In the genomic region with DNA sequence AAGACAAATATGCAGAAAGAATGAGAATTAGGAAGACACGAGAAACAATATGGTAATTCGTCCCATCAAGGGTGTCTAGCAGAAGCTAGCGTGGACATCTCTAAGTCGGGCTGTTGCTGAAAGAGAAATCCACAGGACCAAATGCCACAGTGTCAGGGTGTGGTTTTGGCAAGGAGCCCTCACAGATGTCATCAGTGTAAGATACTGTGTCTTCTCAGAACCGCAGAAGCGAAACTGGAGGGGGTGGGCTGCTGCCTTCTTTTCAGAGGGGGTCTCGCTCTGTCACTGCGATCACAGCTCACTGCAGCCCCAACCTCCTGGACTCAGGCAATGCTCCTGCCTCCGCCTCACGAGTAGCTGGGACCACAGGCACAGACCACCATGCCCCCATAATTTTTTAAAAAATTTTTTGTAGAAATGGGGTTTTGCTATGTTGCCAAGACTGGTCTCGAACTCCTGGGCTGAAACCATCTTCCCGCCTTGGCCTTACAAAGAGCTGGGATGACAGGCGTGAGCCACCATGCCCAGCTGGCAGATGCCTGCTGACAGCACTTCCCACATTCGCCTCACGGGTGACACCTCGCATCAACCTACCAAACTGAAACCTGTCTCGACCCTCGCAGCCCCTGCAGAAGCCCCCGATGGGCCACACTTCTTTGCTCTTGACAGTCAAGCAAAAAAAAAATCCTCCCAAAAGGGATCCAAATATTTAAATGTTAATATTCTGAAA, we compare ENCODE assay signal across 9 cellular contexts. TPM values are rescaled to one million over a fixed set of nuclear protein-coding genes. Genes with fewer than 3 reads are reported as not detected.
DNase-seq lines count a peak whose midpoint lies in the region; ATAC-seq and TF ChIP-seq lines count a peak whose summit lies in the region.
"Had no signal": no experiment of that assay in that cellular context is flagged by ENCODE, and none has a peak within 500 bp of the region (broad histone marks: within the 10 kb centered on the region; RNA-seq: fewer than 3 reads in every experiment).

No MANE protein-coding gene starts in this region.

- no peaks in the 10 kb centered on the region for H3K9me3 Mint-ChIP-seq in activated naive CD8-positive, alpha-beta T cell treated with anti-CD3 and anti-CD28 coated beads for 36 hours
- no peaks in the 10 kb centered on the region for H3K9me3 Mint-ChIP-seq in activated naive CD8-positive, alpha-beta T cell treated with anti-CD3 and anti-CD28 coated beads, Interleukin-2, amount 50 U/mL, for 24 hours
- H3K9me3 Mint-ChIP-seq in dendritic cell treated with granulocyte-macrophage colony-stimulating factor and Interleukin-4, amounts not matched to agents 40 ng/mL and 50 ng/mL, for 4 days = no peaks in the 10 kb centered on the region

- peak overlapping the region; percentile 44 for H3K27ac Mint-ChIP-seq in activated naive CD8-positive, alpha-beta T cell treated with anti-CD3 and anti-CD28 coated beads for 36 hours
- no peak overlapping the region for H3K27ac Mint-ChIP-seq in activated naive CD8-positive, alpha-beta T cell treated with anti-CD3 and anti-CD28 coated beads, Interleukin-2, amount 50 U/mL, for 24 hours
- H3K27ac Mint-ChIP-seq in dendritic cell treated with granulocyte-macrophage colony-stimulating factor and Interleukin-4, amounts not matched to agents 40 ng/mL and 50 ng/mL, for 4 days = peak overlapping the region; percentile 79

- H3K27me3 ChIP-seq in mucosa of stomach (ENCODE audit: control insufficient read depth, insufficient read depth, low read length) (no peaks in the 10 kb centered on the region), prostate gland (replicated peaks; ENCODE audit: insufficient read depth) (no peaks in the 10 kb centered on the region)

- no peak for ATAC-seq in activated naive CD8-positive, alpha-beta T cell treated with anti-CD3 and anti-CD28 coated beads, Interleukin-2, amount 50 U/mL, for 24 hours

- WGBS in prostate gland = 79% methylated on average over 19 of the region's 19 CpGs

- no peaks in the 10 kb centered on the region for H3K9me3 ChIP-seq in mucosa of stomach (ENCODE audit: control insufficient read depth, low read length)
- H3K9me3 ChIP-seq in prostate gland = no peaks in the 10 kb centered on the region

- no peak for TF ChIP-seq CTCF in prostate gland (IDR thresholded peaks at IDR 0.05)

- peak overlapping the region; percentile 14 for H3K4me3 ChIP-seq in mucosa of stomach (ENCODE audit: low read length)
- no peak overlapping the region for H3K4me3 ChIP-seq in prostate gland
- H3K4me3 ChIP-seq: lung had no signal

- no peak for DNase-seq in activated naive CD8-positive, alpha-beta T cell treated with anti-CD3 and anti-CD28 coated beads for 36 hours
- DNase-seq in activated naive CD8-positive, alpha-beta T cell treated with anti-CD3 and anti-CD28 coated beads, Interleukin-2, amount 50 U/mL, for 24 hours = no peak
- no peak for DNase-seq in SHP77 (lab: John Stamatoyannopoulos, UW)
- no peak for DNase-seq in DMS153 (lab: John Stamatoyannopoulos, UW)
- DNase-seq in DMS79 treated with DMSO at 0.1 percent for 48 hours (lab: John Stamatoyannopoulos, UW) = no peak
- DNase-seq in prostate gland (ENCODE audit: low spot score) = no peak

- H3K9ac ChIP-seq in mucosa of stomach (ENCODE audit: low read length) = peak overlapping the region; percentile 33

- H3K36me3 Mint-ChIP-seq in activated naive CD8-positive, alpha-beta T cell treated with anti-CD3 and anti-CD28 coated beads for 36 hours = peaks cover 40% of the 10 kb centered on the region
- peaks cover 56% of the 10 kb centered on the region for H3K36me3 Mint-ChIP-seq in activated naive CD8-positive, alpha-beta T cell treated with anti-CD3 and anti-CD28 coated beads, Interleukin-2, amount 50 U/mL, for 24 hours (ENCODE audit: low read depth)
- peaks cover 67% of the 10 kb centered on the region for H3K36me3 Mint-ChIP-seq in dendritic cell treated with granulocyte-macrophage colony-stimulating factor and Interleukin-4, amounts not matched to agents 40 ng/mL and 50 ng/mL, for 4 days (ENCODE audit: low read depth)

- TF ChIP-seq POLR2A in prostate gland (IDR thresholded peaks at IDR 0.05) = no peak

- H3K27ac ChIP-seq in prostate gland = no peak overlapping the region

- H3K4me3 Mint-ChIP-seq in activated naive CD8-positive, alpha-beta T cell treated with anti-CD3 and anti-CD28 coated beads for 36 hours = no peak overlapping the region
- no peak overlapping the region for H3K4me3 Mint-ChIP-seq in activated naive CD8-positive, alpha-beta T cell treated with anti-CD3 and anti-CD28 coated beads, Interleukin-2, amount 50 U/mL, for 24 hours
- peak overlapping the region; percentile 53 for H3K4me3 Mint-ChIP-seq in dendritic cell treated with granulocyte-macrophage colony-stimulating factor and Interleukin-4, amounts not matched to agents 40 ng/mL and 50 ng/mL, for 4 days

- H3K4me1 ChIP-seq in mucosa of stomach (ENCODE audit: control insufficient read depth, insufficient read depth, low read length) (peaks cover 17% of the 10 kb centered on the region), prostate gland (replicated peaks) (peaks cover 4% of the 10 kb centered on the region)

- no peaks in the 10 kb centered on the region for H3K36me3 ChIP-seq in mucosa of stomach (ENCODE audit: control insufficient read depth, insufficient read depth, low read length)
- no peaks in the 10 kb centered on the region for H3K36me3 ChIP-seq in prostate gland

- H3K27me3 Mint-ChIP-seq in activated naive CD8-positive, alpha-beta T cell treated with anti-CD3 and anti-CD28 coated beads for 36 hours = no peaks in the 10 kb centered on the region
- H3K27me3 Mint-ChIP-seq in activated naive CD8-positive, alpha-beta T cell treated with anti-CD3 and anti-CD28 coated beads, Interleukin-2, amount 50 U/mL, for 24 hours = no peaks in the 10 kb centered on the region
- no peaks in the 10 kb centered on the region for H3K27me3 Mint-ChIP-seq in dendritic cell treated with granulocyte-macrophage colony-stimulating factor and Interleukin-4, amounts not matched to agents 40 ng/mL and 50 ng/mL, for 4 days

- H3K4me1 Mint-ChIP-seq in activated naive CD8-positive, alpha-beta T cell treated with anti-CD3 and anti-CD28 coated beads for 36 hours = peaks cover 24% of the 10 kb centered on the region
- peaks cover 12% of the 10 kb centered on the region for H3K4me1 Mint-ChIP-seq in activated naive CD8-positive, alpha-beta T cell treated with anti-CD3 and anti-CD28 coated beads, Interleukin-2, amount 50 U/mL, for 24 hours
- H3K4me1 Mint-ChIP-seq in dendritic cell treated with granulocyte-macrophage colony-stimulating factor and Interleukin-4, amounts not matched to agents 40 ng/mL and 50 ng/mL, for 4 days (ENCODE audit: low read depth) = peaks cover 30% of the 10 kb centered on the region

- intact Hi-C loops in dendritic cell treated with granulocyte-macrophage colony-stimulating factor and Interleukin-4, amounts not matched to agents 40 ng/mL and 50 ng/mL, for 4 days (cut with micrococcal nuclease) = loop anchor here (1.0 to 5.0 kb wide), 2 partner anchors 26 to 186 kb away; partner anchors contain the start of gene TRAP1
- intact Hi-C loops in prostate gland (cut with DNase I) = loop anchor here (1.0 to 10.0 kb wide), 2 partner anchors 188 to 264 kb away; no protein-coding TSS in a partner anchor

RNA-seq across cellular contexts. Expression of gene TRAP1, which starts 26.2 kb away (rescaled TPM):
- 100 to 1,000 TPM; 366 to 377 TPM for total RNA-seq in activated naive CD8-positive, alpha-beta T cell treated with anti-CD3 and anti-CD28 coated beads for 36 hours
- total RNA-seq in prostate gland = 10 to 100 TPM; 71.2 to 88.6 TPM

RNA-seq across cellular contexts. Expression of gene DNASE1, which starts 36.7 kb away (rescaled TPM):
- total RNA-seq in activated naive CD8-positive, alpha-beta T cell treated with anti-CD3 and anti-CD28 coated beads for 36 hours = 1 to 10 TPM; 4.6 to 5.8 TPM
- total RNA-seq in prostate gland = 10 to 100 TPM; 41.9 to 50.6 TPM

Comparison
In these comparisons a context has a peak if more than half of its experiments do, and no peak if none do; other contexts are left out.
1. RNA of gene TRAP1, which starts 26.2 kb away (total RNA-seq): 366 to 377 TPM in activated naive CD8-positive, alpha-beta T cell treated with anti-CD3 and anti-CD28 coated beads for 36 hours; 71.2 to 88.6 TPM in prostate gland; every median in the first group is over 4 times any median in the second.
2. RNA of gene DNASE1, which starts 36.7 kb away (total RNA-seq): 41.9 to 50.6 TPM in prostate gland; 4.6 to 5.8 TPM in activated naive CD8-positive, alpha-beta T cell treated with anti-CD3 and anti-CD28 coated beads for 36 hours; every median in the first group is over 4 times any median in the second.